8 cellular contexts compared by ENCODE assay signal in the genomic region with DNA sequence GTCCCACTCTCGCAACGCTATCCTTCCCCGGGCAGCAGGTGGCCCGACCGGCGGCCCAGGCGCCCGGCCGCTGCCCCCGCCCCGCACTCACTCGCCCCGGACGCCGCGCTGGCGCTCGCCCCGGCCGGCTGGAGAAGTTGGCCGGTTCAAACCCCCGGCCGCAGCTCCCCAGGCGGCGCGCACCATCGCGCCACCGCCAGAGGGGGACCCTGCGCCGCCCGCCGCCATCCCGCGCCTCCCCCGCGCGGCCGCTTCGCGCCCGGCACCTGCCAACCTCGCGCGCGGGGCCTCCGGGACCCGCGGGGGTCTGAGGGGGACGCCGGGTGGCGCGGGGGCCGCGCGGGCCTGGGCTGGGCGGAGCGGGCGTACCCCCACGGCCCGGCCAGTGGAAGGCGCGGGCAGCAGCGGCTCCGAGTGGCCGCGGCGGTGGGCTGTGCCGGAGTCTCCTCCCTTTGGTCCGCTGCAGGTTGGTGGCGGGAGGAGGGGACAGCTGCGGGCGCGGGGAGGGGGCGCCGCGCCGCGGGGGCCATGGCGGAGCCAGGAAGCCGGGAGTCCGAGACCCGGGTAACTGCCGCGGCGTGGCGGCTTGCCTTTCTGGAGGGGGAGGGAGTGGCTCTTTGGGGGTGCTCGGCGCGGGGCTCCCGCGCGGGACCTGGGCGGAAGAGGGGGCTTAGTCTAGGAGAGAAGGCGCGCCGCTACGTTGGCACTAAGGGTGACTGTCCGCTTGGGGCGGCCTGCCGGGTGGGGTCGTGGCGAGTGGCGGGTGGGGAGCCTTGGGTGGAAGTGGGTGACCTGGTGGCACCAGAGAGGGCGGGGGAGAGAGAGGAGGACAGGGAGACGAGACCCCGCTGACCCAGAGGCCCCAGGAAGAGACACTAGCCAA. TPM values are rescaled to one million over a fixed set of nuclear protein-coding genes. Genes with fewer than 3 reads are reported as not detected.
DNase-seq lines count a peak whose midpoint lies in the region; ATAC-seq and TF ChIP-seq lines count a peak whose summit lies in the region.

Gene MPST (plus strand): TSS at position 434 of the 883 bp plus-strand sequence. CDS start 95 bp downstream, at position 529.
Gene TST (minus strand): TSS at position 139 of the 883 bp plus-strand sequence. CDS start 715 bp downstream, outside the sequence.

- no peak for TF ChIP-seq CTCF in GM10266 (IDR thresholded peaks at IDR 0.05; ENCODE audit: control insufficient read depth, insufficient read depth, low read depth, missing control alignments)
- peak in 1 of 2 donors; percentile 10 for TF ChIP-seq CTCF in left lung (IDR thresholded peaks at IDR 0.05)

- in situ Hi-C loops in HAP-1 (cut with MboI; ENCODE audit: low sequenced_read_pairs), result no loop called here

- H3K36me3 ChIP-seq in HAP-1 (replicated peaks) (peaks cover 16% of the 10 kb centered on the region), left lung (peaks cover 0 to 16% of the 10 kb centered on the region in 2 donors)

- H3K4me3 ChIP-seq in HAP-1 (peak within 1 kb of the TSS; percentile 83), left lung (peak within 1 kb of the TSS; percentile 82 to 91)

- peak; percentile 76 to 78 for ATAC-seq in activated CD4-positive, CD25-positive, alpha-beta regulatory T cell treated with anti-CD3 and anti-CD28 coated beads, Interleukin-2, amount 50 U/mL, for 24 hours
- ATAC-seq in left lung, result peak; percentile 88
- no peak for ATAC-seq in GM21786 (IDR thresholded peaks at IDR 0.05; ENCODE audit: unreplicated experiment)

- peak within 1 kb of the TSS; percentile 83 to 85 for H3K27ac ChIP-seq in left lung

- H3K9me3 ChIP-seq in HAP-1, result no peaks in the 10 kb centered on the region
- no peaks in the 10 kb centered on the region for H3K9me3 ChIP-seq in left lung

- intact Hi-C loops in left lung (cut with DNase I), result no loop called here

- H3K4me1 ChIP-seq in HAP-1, result peaks cover 6% of the 10 kb centered on the region
- peaks cover 16 to 59% of the 10 kb centered on the region in 2 donors for H3K4me1 ChIP-seq in left lung

- no peaks in the 10 kb centered on the region for H3K27me3 ChIP-seq in HAP-1 (ENCODE audit: low read depth)
- no peaks in the 10 kb centered on the region for H3K27me3 ChIP-seq in left lung

- peak; percentile 93 for DNase-seq in GM10266 (ENCODE audit: extremely low spot score)
- DNase-seq in HAP-1 (ENCODE audit: low spot score in 2 of 2), result peak; percentile 70 to 84
- peak; percentile 43 for DNase-seq in NCI-H1105 (lab: John Stamatoyannopoulos, UW)
- DNase-seq in dermis blood vessel endothelial cell, result peak; percentile 81
- peak; percentile 81 to 95 for DNase-seq in left lung
- DNase-seq in stimulated activated CD4-positive, alpha-beta T cell treated with anti-CD3 and anti-CD28 coated beads, Interleukin-4, amount 100 ng/mL, for 24 hours, result peak; percentile 36

RNA-seq across cellular contexts. Expression of gene MPST, which starts in this region (rescaled TPM):
- 168 and 175 TPM in 2 replicates for total RNA-seq in dermis blood vessel endothelial cell
- 10 to 100 TPM; 56.2 to 63.1 TPM for total RNA-seq in left lung

RNA-seq across cellular contexts. Expression of gene TST, which starts in this region (rescaled TPM):
- 50.4 and 96.0 TPM in 2 replicates for total RNA-seq in dermis blood vessel endothelial cell
- 10 to 100 TPM; 37.7 to 52.0 TPM for total RNA-seq in left lung

Comparison
In these comparisons a context has a peak if more than half of its experiments do, and no peak if none do; other contexts are left out.
1. DNase-seq: peak in every context shown above with its lines; median percentile 93 in GM10266; 88 in left lung; 81 in dermis blood vessel endothelial cell; 77 in HAP-1; 43 in NCI-H1105; 36 in stimulated activated CD4-positive, alpha-beta T cell treated with anti-CD3 and anti-CD28 coated beads, Interleukin-4, amount 100 ng/mL, for 24 hours.